ENCODE assay signal across 8 cellular contexts in genomic region chr12:55728932-55729591, GRCh38. TPM values are rescaled to one million over a fixed set of nuclear protein-coding genes. Genes with fewer than 3 reads are reported as not detected.
A peak's percentile ranks its signal among the peaks of the same experiment; 100 is the strongest.
DNase-seq lines count a peak whose midpoint lies in the region; TF ChIP-seq lines count a peak whose summit lies in the region.

TSS of gene CD63 (minus strand) at chr12:55729009. CDS start at chr12:55728341, 668 bp downstream.

- H3K36me3 ChIP-seq in H7 (replicated peaks; ENCODE audit: control insufficient read depth, insufficient read depth, low read length): peaks cover 22% of the 10 kb centered on the region
- H3K36me3 ChIP-seq in hepatocyte (replicated peaks; ENCODE audit: insufficient read depth, low read depth): no peaks in the 10 kb centered on the region

- H3K27ac ChIP-seq in hepatocyte: peak within 1 kb of the TSS; percentile 99

- no peaks in the 10 kb centered on the region for H3K27me3 ChIP-seq in H7 (ENCODE audit: control insufficient read depth, insufficient read depth, low read length)
- no peaks in the 10 kb centered on the region for H3K27me3 ChIP-seq in hepatocyte

- no peak for TF ChIP-seq CTCF in GM12865 (IDR thresholded peaks at IDR 0.05; ENCODE audit: insufficient read depth, low read depth, low read length, missing control alignments)
- TF ChIP-seq CTCF in hepatocyte (IDR thresholded peaks at IDR 0.05; ENCODE audit: poor library complexity): no peak

- H3K9me2 ChIP-seq in hepatocyte (replicated peaks; ENCODE audit: insufficient read depth): no peaks in the 10 kb centered on the region

- peaks cover 22% of the 10 kb centered on the region for H3K4me1 ChIP-seq in hepatocyte (ENCODE audit: insufficient read depth)

- no peaks in the 10 kb centered on the region for H3K9me3 ChIP-seq in hepatocyte (ENCODE audit: low read depth)

- DNase-seq in GM12865 (ENCODE audit: low read depth) (peak; percentile 78), H7 (peak; percentile 98), M059J (ENCODE audit: low read depth) (peak; percentile 89), T-helper 22 cell (ENCODE audit: low read depth) (peak; percentile 47), astrocyte of the hippocampus (ENCODE audit: low read depth, low spot score) (peak; percentile 95), hepatocyte (ENCODE audit: low spot score) (peak; percentile 96), retina (peak; percentile 88), NCI-H1694 treated with DMSO at 0.1 percent for 48 hours (lab: John Stamatoyannopoulos, UW) (no peak)

- H3K4me2 ChIP-seq in hepatocyte: peak within 1 kb of the TSS; percentile 81

- peaks cover 26% of the 10 kb centered on the region for H4K20me1 ChIP-seq in hepatocyte (ENCODE audit: insufficient read depth, poor library complexity, severe bottlenecking)

- H3K79me2 ChIP-seq in hepatocyte: peaks cover 57% of the 10 kb centered on the region

- H3K4me3 ChIP-seq in GM12865 (ENCODE audit: low read depth, low read length): peak within 1 kb of the TSS; percentile 77
- peak within 1 kb of the TSS; percentile 95 for H3K4me3 ChIP-seq in H7 (ENCODE audit: insufficient read depth, low read depth, low read length)
- peak within 1 kb of the TSS; percentile 97 for H3K4me3 ChIP-seq in hepatocyte

- peak within 1 kb of the TSS; percentile 34 for H2AFZ ChIP-seq in hepatocyte

- WGBS in hepatocyte (ENCODE audit: low lambda C conversion rate, missing lambda C conversion rate): 4% methylated on average over 19 of the region's 54 CpGs

RNA-seq across cellular contexts. Expression of gene CD63, which starts in this region (rescaled TPM):
- total RNA-seq in H7 (2014; rRNA removed; shearing (Covaris generic)): 314 and 321 TPM in 2 replicates
- 1,074 and 1,218 TPM in 2 replicates for total RNA-seq in M059J (2014; rRNA removed; shearing (Covaris generic))
- 1,401 and 1,504 TPM in 2 replicates for total RNA-seq in hepatocyte
- polyA plus RNA-seq in hepatocyte: 2,624 and 2,749 TPM in 2 replicates
